Comparison of ENCODE assay signal across 10 cellular contexts in genomic region chr11:129862123-129862522, GRCh38. TPM values are rescaled to one million over a fixed set of nuclear protein-coding genes. Genes with fewer than 3 reads are reported as not detected.
DNase-seq lines count a peak whose midpoint lies in the region; ATAC-seq lines count a peak whose summit lies in the region.
"Had no signal": no experiment of that assay in that cellular context is flagged by ENCODE, and none has a peak within 500 bp of the region (broad histone marks: within the 10 kb centered on the region; RNA-seq: fewer than 3 reads in every experiment).

No MANE protein-coding gene starts in this region.

- H3K36me3 Mint-ChIP-seq in activated CD8-positive, alpha-beta memory T cell treated with anti-CD3 and anti-CD28 coated beads, Interleukin-2, amount 10 ng/mL, durations not matched to agents 7 days and 5 days, result peaks cover 44% of the 10 kb centered on the region
- peaks cover 83% of the 10 kb centered on the region for H3K36me3 Mint-ChIP-seq in activated T-helper 17 cell treated with anti-CD3 and anti-CD28 coated beads, Interleukin-2, amount 50 U/mL, for 72 hours (ENCODE audit: low read depth)

- CTCF ChIA-PET in activated CD8-positive, alpha-beta memory T cell treated with anti-CD3 and anti-CD28 coated beads, Interleukin-2, amount 10 ng/mL, durations not matched to agents 7 days and 5 days (lab: Charles Lee), result interaction anchor here (1.1 kb wide), 1 partner anchor 17 kb away, joined by 3 read pairs; no protein-coding TSS in a partner anchor

- DNase-seq in activated CD8-positive, alpha-beta memory T cell treated with anti-CD3 and anti-CD28 coated beads for 24 hours, result peak; percentile 43
- no peak for DNase-seq in activated CD8-positive, alpha-beta memory T cell treated with anti-CD3 and anti-CD28 coated beads, Interleukin-2, amount 10 ng/mL, durations not matched to agents 7 days and 5 days
- DNase-seq in stimulated activated naive CD4-positive, alpha-beta T cell treated with Interleukin-2 at 50 U/mL for 16 hours (lab: John Stamatoyannopoulos, UW), result no peak
- DNase-seq in RKO (ENCODE audit: low spot score) (no peak), NOMO-1 (lab: John Stamatoyannopoulos, UW; ENCODE audit: unreplicated experiment in 2 of 2) (no peak)

- no peak for ATAC-seq in activated CD8-positive, alpha-beta memory T cell treated with anti-CD3 and anti-CD28 coated beads, Interleukin-2, amount 10 ng/mL, durations not matched to agents 7 days and 5 days
- ATAC-seq in activated T-helper 17 cell treated with anti-CD3 and anti-CD28 coated beads, Interleukin-2, amount 50 U/mL, for 72 hours (replicated peaks), result no peak
- ATAC-seq: K562 had no signal

- H3K27me3 Mint-ChIP-seq in activated CD8-positive, alpha-beta memory T cell treated with anti-CD3 and anti-CD28 coated beads, Interleukin-2, amount 10 ng/mL, durations not matched to agents 7 days and 5 days, result no peaks in the 10 kb centered on the region
- no peaks in the 10 kb centered on the region for H3K27me3 Mint-ChIP-seq in activated T-helper 17 cell treated with anti-CD3 and anti-CD28 coated beads, Interleukin-2, amount 50 U/mL, for 72 hours

- H3K4me1 ChIP-seq in thymus (ENCODE audit: control insufficient read depth, insufficient read depth, low read length), result peaks cover 6% of the 10 kb centered on the region

- H3K27me3 ChIP-seq in layer of hippocampus (ENCODE audit: control insufficient read depth, insufficient read depth, low read length), result no peaks in the 10 kb centered on the region
- H3K27me3 ChIP-seq in thymus (ENCODE audit: control insufficient read depth, insufficient read depth), result no peaks in the 10 kb centered on the region

- H3K4me1 Mint-ChIP-seq in activated CD8-positive, alpha-beta memory T cell treated with anti-CD3 and anti-CD28 coated beads, Interleukin-2, amount 10 ng/mL, durations not matched to agents 7 days and 5 days, result no peaks in the 10 kb centered on the region
- peaks cover 10% of the 10 kb centered on the region for H3K4me1 Mint-ChIP-seq in activated T-helper 17 cell treated with anti-CD3 and anti-CD28 coated beads, Interleukin-2, amount 50 U/mL, for 72 hours

- 96% methylated on average over 9 of the region's 9 CpGs for WGBS in thymus

- H3K9me3 ChIP-seq in thymus (ENCODE audit: control insufficient read depth), result no peaks in the 10 kb centered on the region

- H3K27ac ChIP-seq in layer of hippocampus (ENCODE audit: low read depth, low read length) (peak overlapping the region; percentile 4), thymus (ENCODE audit: low read depth) (peak overlapping the region; percentile 37)

- no peak overlapping the region for H3K4me3 ChIP-seq in thymus (ENCODE audit: low read length)
- H3K4me3 ChIP-seq: K562 had no signal

- H3K9me3 Mint-ChIP-seq in activated CD8-positive, alpha-beta memory T cell treated with anti-CD3 and anti-CD28 coated beads, Interleukin-2, amount 10 ng/mL, durations not matched to agents 7 days and 5 days (ENCODE audit: low read depth), result no peaks in the 10 kb centered on the region
- H3K9me3 Mint-ChIP-seq in activated T-helper 17 cell treated with anti-CD3 and anti-CD28 coated beads, Interleukin-2, amount 50 U/mL, for 72 hours, result no peaks in the 10 kb centered on the region

- H3K4me3 Mint-ChIP-seq in activated CD8-positive, alpha-beta memory T cell treated with anti-CD3 and anti-CD28 coated beads, Interleukin-2, amount 10 ng/mL, durations not matched to agents 7 days and 5 days, result no peak overlapping the region
- H3K4me3 Mint-ChIP-seq in activated T-helper 17 cell treated with anti-CD3 and anti-CD28 coated beads, Interleukin-2, amount 50 U/mL, for 72 hours, result no peak overlapping the region

- no peak overlapping the region for H3K27ac Mint-ChIP-seq in activated CD8-positive, alpha-beta memory T cell treated with anti-CD3 and anti-CD28 coated beads, Interleukin-2, amount 10 ng/mL, durations not matched to agents 7 days and 5 days
- peak overlapping the region; percentile 43 for H3K27ac Mint-ChIP-seq in activated T-helper 17 cell treated with anti-CD3 and anti-CD28 coated beads, Interleukin-2, amount 50 U/mL, for 72 hours

- H3K36me3 ChIP-seq in thymus (ENCODE audit: control insufficient read depth, insufficient read depth), result peaks cover 23% of the 10 kb centered on the region

RNA-seq across cellular contexts. Expression of gene NFRKB, which starts 33.3 kb away (rescaled TPM):
- total RNA-seq in activated CD8-positive, alpha-beta memory T cell treated with anti-CD3 and anti-CD28 coated beads, Interleukin-2, amount 10 ng/mL, durations not matched to agents 7 days and 5 days, result 10 to 100 TPM; 31.8 to 39.9 TPM
- total RNA-seq in activated T-helper 17 cell treated with anti-CD3 and anti-CD28 coated beads, Interleukin-2, amount 50 U/mL, for 72 hours, result 10 to 100 TPM; 41.8 to 44.0 TPM
- 13.0 TPM for polyA plus RNA-seq in thymus

RNA-seq across cellular contexts. Expression of gene TMEM45B, which starts 46.5 kb away (rescaled TPM):
- under 1 TPM in 1 of 2 experiments, not detected in 1; 0.18 TPM for total RNA-seq in activated CD8-positive, alpha-beta memory T cell treated with anti-CD3 and anti-CD28 coated beads, Interleukin-2, amount 10 ng/mL, durations not matched to agents 7 days and 5 days
- total RNA-seq in activated T-helper 17 cell treated with anti-CD3 and anti-CD28 coated beads, Interleukin-2, amount 50 U/mL, for 72 hours, result 1 to 10 TPM; 2.4 to 4.4 TPM
- polyA plus RNA-seq in thymus, result 3.4 TPM
- total RNA-seq: NCI-H460 had no signal
- polyA plus RNA-seq: K562 had no signal
